24 cellular contexts compared by ENCODE assay signal in the genomic region with DNA sequence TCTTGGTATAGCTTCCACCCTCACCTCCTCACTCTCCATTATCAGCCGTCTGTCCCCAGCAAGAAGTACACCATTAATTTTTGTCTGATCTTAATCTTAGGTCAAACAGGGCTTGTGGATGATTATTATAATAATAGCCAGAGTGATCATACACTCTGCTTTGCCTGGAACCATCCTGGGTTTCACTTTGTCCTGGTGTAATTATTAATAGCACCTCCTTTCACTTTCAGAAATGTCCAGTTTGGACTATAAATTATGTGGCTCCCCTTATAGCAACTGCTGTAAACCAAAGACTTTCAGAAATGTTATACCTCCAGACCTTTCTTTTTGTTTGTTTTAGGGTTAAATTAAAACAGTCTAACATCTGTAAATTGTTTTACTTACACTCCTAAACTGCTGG. TPM values are rescaled to one million over a fixed set of nuclear protein-coding genes. Genes with fewer than 3 reads are reported as not detected.
DNase-seq lines count a peak whose midpoint lies in the region; ATAC-seq and TF ChIP-seq lines count a peak whose summit lies in the region.
"Had no signal": no experiment of that assay in that cellular context is flagged by ENCODE, and none has a peak within 500 bp of the region (broad histone marks: within the 10 kb centered on the region; RNA-seq: fewer than 3 reads in every experiment).

No MANE protein-coding gene starts in this region.

- H3K27ac ChIP-seq in liver (ENCODE audit: low read depth in 1 of 2, low read length in 2 of 2), result no peak overlapping the region
- no peak overlapping the region for H3K27ac ChIP-seq in prostate gland
- H3K27ac ChIP-seq: 22Rv1 had no signal

- no peak for DNase-seq in activated naive CD8-positive, alpha-beta T cell treated with anti-CD3 and anti-CD28 coated beads, Interleukin-2, amount 50 U/mL, for 24 hours
- DNase-seq in activated naive CD8-positive, alpha-beta T cell treated with anti-CD3 and anti-CD28 coated beads for 36 hours, result no peak
- DNase-seq in T-helper 17 cell (no peak), prostate gland (ENCODE audit: low spot score) (no peak), sciatic nerve (ENCODE audit: low spot score) (no peak)
- no peak for DNase-seq in activated CD8-positive, alpha-beta memory T cell treated with anti-CD3 and anti-CD28 coated beads for 24 hours
- DNase-seq: BE2C; Caco-2; CD4-positive, alpha-beta T cell; GF-D8; HFFc6; KG1; NCI-H1417 treated with DMSO at 0.1 percent for 48 hours; NCI-H187 treated with DMSO at 0.1 percent for 48 hours; NCI-H2227 treated with DMSO at 0.1 percent for 48 hours; NCI-H510A treated with DMSO at 0.1 percent for 48 hours; NCI-H82 had no signal

- peak overlapping the region; percentile 4 for H3K4me3 Mint-ChIP-seq in activated naive CD8-positive, alpha-beta T cell treated with anti-CD3 and anti-CD28 coated beads, Interleukin-2, amount 50 U/mL, for 24 hours
- no peak overlapping the region for H3K4me3 Mint-ChIP-seq in activated naive CD8-positive, alpha-beta T cell treated with anti-CD3 and anti-CD28 coated beads for 36 hours
- H3K4me3 Mint-ChIP-seq in T-helper 17 cell, result no peak overlapping the region
- H3K4me3 Mint-ChIP-seq: CD4-positive, alpha-beta T cell; HFFc6 had no signal

- H3K36me3 ChIP-seq in liver (ENCODE audit: control insufficient read depth in 4 of 4, insufficient read depth in 3 of 4, low read depth in 1 of 4, low read length in 3 of 4) (no peaks in the 10 kb centered on the region), prostate gland (no peaks in the 10 kb centered on the region)
- H3K36me3 ChIP-seq: BE2C had no signal

- no peak for TF ChIP-seq POLR2A in prostate gland (IDR thresholded peaks at IDR 0.05)

- intact Hi-C loops in prostate gland (cut with DNase I) (no loop called here), sciatic nerve (cut with DNase I) (no loop called here)

- WGBS in liver, result 68% methylated on average over 1 of the region's 1 CpG
- WGBS in prostate gland, result 27% methylated on average over 1 of the region's 1 CpG

- H3K27me3 ChIP-seq in liver (ENCODE audit: control insufficient read depth in 4 of 4, insufficient read depth in 4 of 4, low read length in 3 of 4) (peaks cover 0 to 10% (median 2%) of the 10 kb centered on the region in 4 donors), prostate gland (replicated peaks; ENCODE audit: insufficient read depth) (peaks cover 3% of the 10 kb centered on the region)

- peaks cover 13% of the 10 kb centered on the region for H3K4me1 Mint-ChIP-seq in activated naive CD8-positive, alpha-beta T cell treated with anti-CD3 and anti-CD28 coated beads, Interleukin-2, amount 50 U/mL, for 24 hours
- peaks cover 10% of the 10 kb centered on the region for H3K4me1 Mint-ChIP-seq in activated naive CD8-positive, alpha-beta T cell treated with anti-CD3 and anti-CD28 coated beads for 36 hours
- H3K4me1 Mint-ChIP-seq in T-helper 17 cell, result peaks cover 9% of the 10 kb centered on the region

- no peaks in the 10 kb centered on the region for H3K36me3 Mint-ChIP-seq in activated naive CD8-positive, alpha-beta T cell treated with anti-CD3 and anti-CD28 coated beads, Interleukin-2, amount 50 U/mL, for 24 hours (ENCODE audit: low read depth)
- H3K36me3 Mint-ChIP-seq in activated naive CD8-positive, alpha-beta T cell treated with anti-CD3 and anti-CD28 coated beads for 36 hours, result no peaks in the 10 kb centered on the region
- peaks cover 3% of the 10 kb centered on the region for H3K36me3 Mint-ChIP-seq in T-helper 17 cell (ENCODE audit: low read depth)

- peaks cover 54% of the 10 kb centered on the region for H3K27me3 Mint-ChIP-seq in activated naive CD8-positive, alpha-beta T cell treated with anti-CD3 and anti-CD28 coated beads, Interleukin-2, amount 50 U/mL, for 24 hours
- peaks cover 71% of the 10 kb centered on the region for H3K27me3 Mint-ChIP-seq in activated naive CD8-positive, alpha-beta T cell treated with anti-CD3 and anti-CD28 coated beads for 36 hours
- peaks cover 70% of the 10 kb centered on the region for H3K27me3 Mint-ChIP-seq in T-helper 17 cell

- no peak overlapping the region for H3K4me3 ChIP-seq in liver (ENCODE audit: low read depth in 1 of 3, low read length in 3 of 3)
- no peak overlapping the region for H3K4me3 ChIP-seq in prostate gland

- H3K9me3 ChIP-seq in T-helper 17 cell (ENCODE audit: control insufficient read depth, low read length, poor library complexity, severe bottlenecking) (no peaks in the 10 kb centered on the region), liver (ENCODE audit: control insufficient read depth in 4 of 4, low read length in 3 of 4) (no peaks in the 10 kb centered on the region), prostate gland (no peaks in the 10 kb centered on the region)
- H3K9me3 ChIP-seq: BE2C, Caco-2 had no signal

- H3K4me1 ChIP-seq in liver (ENCODE audit: control insufficient read depth in 4 of 4, insufficient read depth in 4 of 4, low read length in 3 of 4), result peaks cover 0 to 9% (median 1%) of the 10 kb centered on the region in 4 donors
- H3K4me1 ChIP-seq in prostate gland (replicated peaks), result no peaks in the 10 kb centered on the region
- H3K4me1 ChIP-seq: BE2C had no signal

- no peak overlapping the region for H3K9ac ChIP-seq in liver (ENCODE audit: low read depth in 1 of 2, low read length in 2 of 2)

- no peaks in the 10 kb centered on the region for H3K9me3 Mint-ChIP-seq in activated naive CD8-positive, alpha-beta T cell treated with anti-CD3 and anti-CD28 coated beads, Interleukin-2, amount 50 U/mL, for 24 hours
- H3K9me3 Mint-ChIP-seq in activated naive CD8-positive, alpha-beta T cell treated with anti-CD3 and anti-CD28 coated beads for 36 hours, result no peaks in the 10 kb centered on the region
- H3K9me3 Mint-ChIP-seq: CD4-positive, alpha-beta T cell; HFFc6 had no signal

- no peak for ATAC-seq in activated naive CD8-positive, alpha-beta T cell treated with anti-CD3 and anti-CD28 coated beads, Interleukin-2, amount 50 U/mL, for 24 hours
- ATAC-seq in T-helper 17 cell (no peak), GM18498 (IDR thresholded peaks at IDR 0.05; ENCODE audit: unreplicated experiment) (no peak), sciatic nerve (no peak)
- ATAC-seq: Panc1 had no signal

- TF ChIP-seq CTCF in liver (IDR thresholded peaks at IDR 0.05; ENCODE audit: low read depth, low read length, missing input control) (no peak), prostate gland (IDR thresholded peaks at IDR 0.05) (no peak)

- no peak for TF ChIP-seq RAD21 in liver (IDR thresholded peaks at IDR 0.05)

- H3K27ac Mint-ChIP-seq in activated naive CD8-positive, alpha-beta T cell treated with anti-CD3 and anti-CD28 coated beads, Interleukin-2, amount 50 U/mL, for 24 hours, result no peak overlapping the region
- no peak overlapping the region for H3K27ac Mint-ChIP-seq in activated naive CD8-positive, alpha-beta T cell treated with anti-CD3 and anti-CD28 coated beads for 36 hours
- H3K27ac Mint-ChIP-seq in T-helper 17 cell, result peak overlapping the region; percentile 6
- H3K27ac Mint-ChIP-seq: CD4-positive, alpha-beta T cell; HFFc6 had no signal

TF ChIP-seq in liver, 16 proteins besides CTCF, POLR2A, EP300 and RAD21:
- TF ChIP-seq SP1 (IDR thresholded peaks at IDR 0.05) (peak; percentile 9), FOXA1 (IDR thresholded peaks at IDR 0.05) (no peak), HNF4A (conservative IDR thresholded peaks at IDR 0.05) (no peak)
- TF ChIP-seq, protein P1, sequence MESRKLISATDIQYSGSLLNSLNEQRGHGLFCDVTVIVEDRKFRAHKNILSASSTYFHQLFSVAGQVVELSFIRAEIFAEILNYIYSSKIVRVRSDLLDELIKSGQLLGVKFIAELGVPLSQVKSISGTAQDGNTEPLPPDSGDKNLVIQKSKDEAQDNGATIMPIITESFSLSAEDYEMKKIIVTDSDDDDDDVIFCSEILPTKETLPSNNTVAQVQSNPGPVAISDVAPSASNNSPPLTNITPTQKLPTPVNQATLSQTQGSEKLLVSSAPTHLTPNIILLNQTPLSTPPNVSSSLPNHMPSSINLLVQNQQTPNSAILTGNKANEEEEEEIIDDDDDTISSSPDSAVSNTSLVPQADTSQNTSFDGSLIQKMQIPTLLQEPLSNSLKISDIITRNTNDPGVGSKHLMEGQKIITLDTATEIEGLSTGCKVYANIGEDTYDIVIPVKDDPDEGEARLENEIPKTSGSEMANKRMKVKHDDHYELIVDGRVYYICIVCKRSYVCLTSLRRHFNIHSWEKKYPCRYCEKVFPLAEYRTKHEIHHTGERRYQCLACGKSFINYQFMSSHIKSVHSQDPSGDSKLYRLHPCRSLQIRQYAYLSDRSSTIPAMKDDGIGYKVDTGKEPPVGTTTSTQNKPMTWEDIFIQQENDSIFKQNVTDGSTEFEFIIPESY (IDR thresholded peaks at IDR 0.05), result no peak
TF ChIP-seq in liver: peak in this region for 1.

RNA-seq across cellular contexts. Expression of a gene that starts 1.0 kb away (rescaled TPM):
- not detected for total RNA-seq in activated naive CD8-positive, alpha-beta T cell treated with anti-CD3 and anti-CD28 coated beads for 36 hours
- total RNA-seq in T-helper 17 cell (not detected), liver (under 1 TPM; 0.17 to 0.79 TPM), prostate gland (under 1 TPM in 1 of 2 donors, not detected in 1; 0.32 TPM), sciatic nerve (not detected)
- polyA plus RNA-seq in liver, result 1 to 10 TPM in 1 of 2 donors, under 1 TPM in 1; 0.16 to 1.3 TPM
- total RNA-seq: CD4-positive, alpha-beta T cell; HFFc6; M059J; SK-MEL-5 had no signal

RNA-seq across cellular contexts. Expression of a gene that starts 22.1 kb away (rescaled TPM):
- not detected for total RNA-seq in activated naive CD8-positive, alpha-beta T cell treated with anti-CD3 and anti-CD28 coated beads for 36 hours
- 1 to 10 TPM in 1 of 2 donors, under 1 TPM in 1; 0.22 to 3.5 TPM for total RNA-seq in T-helper 17 cell
- under 1 TPM in 1 of 2 donors, not detected in 1; 0.51 TPM for total RNA-seq in liver
- polyA plus RNA-seq in liver, result not detected
- not detected for total RNA-seq in prostate gland
- not detected for total RNA-seq in sciatic nerve
- total RNA-seq: Caco-2; CD4-positive, alpha-beta T cell; H4; HFFc6; M059J; SK-MEL-5 had no signal

RNA-seq across cellular contexts. Expression of a gene that starts 38.3 kb away (rescaled TPM):
- not detected for total RNA-seq in activated naive CD8-positive, alpha-beta T cell treated with anti-CD3 and anti-CD28 coated beads for 36 hours
- not detected for total RNA-seq in T-helper 17 cell
- total RNA-seq in liver, result not detected
- polyA plus RNA-seq in liver, result under 1 TPM; 0.03 to 0.13 TPM
- total RNA-seq in prostate gland, result 10 to 100 TPM in 1 of 2 donors, 1 to 10 TPM in 1; 9.0 to 29.1 TPM
- not detected for total RNA-seq in sciatic nerve
- total RNA-seq: CD4-positive, alpha-beta T cell; H4; HFFc6; SK-MEL-5 had no signal

RNA-seq across cellular contexts. Expression of a gene that starts 46.8 kb away (rescaled TPM):
- 10 to 100 TPM; 37.4 to 39.8 TPM for total RNA-seq in activated naive CD8-positive, alpha-beta T cell treated with anti-CD3 and anti-CD28 coated beads for 36 hours
- total RNA-seq in T-helper 17 cell (10 to 100 TPM; 52.1 to 52.4 TPM), liver (10 to 100 TPM in 1 of 2 donors, 1 to 10 TPM in 1; 7.8 to 12.1 TPM), prostate gland (10 to 100 TPM; 49.7 to 59.3 TPM), sciatic nerve (38.3 TPM)
- 10 to 100 TPM; 26.9 to 30.9 TPM for polyA plus RNA-seq in liver

RNA-seq across cellular contexts. Expression of a gene that starts 47.2 kb away (rescaled TPM):
- total RNA-seq in activated naive CD8-positive, alpha-beta T cell treated with anti-CD3 and anti-CD28 coated beads for 36 hours, result not detected
- total RNA-seq in T-helper 17 cell (under 1 TPM in 1 of 2 donors, not detected in 1; 0.37 TPM), liver (100 to 1,000 TPM in 1 of 2 donors, under 1 TPM in 1; 0.75 to 128 TPM), prostate gland (not detected), sciatic nerve (0.62 TPM)
- under 1 TPM; 0.29 to 0.72 TPM for polyA plus RNA-seq in liver
- total RNA-seq: CD4-positive, alpha-beta T cell; H4; HFFc6; M059J; SK-MEL-5 had no signal
